Comparison of ENCODE assay signal across 1 cellular context in the genomic region with DNA sequence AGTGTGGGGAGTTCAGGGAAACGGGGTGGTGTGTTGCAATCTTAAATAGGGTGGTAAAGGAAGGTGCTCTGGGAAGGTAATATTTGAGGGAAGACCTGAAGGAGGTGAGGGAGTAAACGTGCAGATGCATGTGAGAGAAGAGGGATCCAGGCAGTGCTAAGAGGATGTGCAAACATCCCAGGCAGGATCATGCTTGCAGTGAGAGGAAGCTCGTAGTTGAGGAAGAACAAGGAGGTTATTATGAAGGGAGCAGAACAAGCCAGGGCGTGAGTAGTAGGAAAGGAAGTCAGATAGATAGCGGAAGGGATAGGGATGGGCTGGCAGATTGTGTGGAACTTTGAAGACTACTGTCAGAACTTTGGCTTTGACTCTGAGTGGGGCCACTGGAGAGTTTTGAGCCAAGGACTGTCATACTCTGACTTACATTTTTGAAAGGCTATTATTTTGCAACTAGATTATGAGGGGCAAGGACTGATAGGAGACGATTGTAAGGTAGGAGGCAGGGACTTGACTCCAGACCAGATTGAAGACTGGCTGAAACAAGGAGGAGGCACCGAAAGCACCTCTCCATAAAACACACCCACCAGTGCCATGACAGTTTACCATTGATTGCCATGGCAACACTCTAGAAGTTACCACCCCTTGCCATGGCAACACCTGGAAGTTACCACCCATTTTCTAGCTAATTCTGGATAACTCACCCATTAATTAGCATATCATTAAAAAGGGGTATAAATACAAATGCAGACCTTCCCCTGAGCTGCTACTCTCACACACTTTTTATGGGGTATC.
TF ChIP-seq lines count a peak whose summit lies in the region.

No MANE protein-coding gene starts in this region.

TF ChIP-seq in WTC11, 78 proteins besides CTCF, POLR2A, EP300 and RAD21 (continued from another document):
- no peak for TF ChIP-seq USF2 (CRISPR knock-in tag; IDR thresholded peaks at IDR 0.05)
- TF ChIP-seq FOXP1 (CRISPR knock-in tag; IDR thresholded peaks at IDR 0.05; ENCODE audit: borderline replicate concordance) = no peak
- no peak for TF ChIP-seq NR3C1 (CRISPR knock-in tag; conservative IDR thresholded peaks at IDR 0.05; ENCODE audit: low read depth)
- no peak for TF ChIP-seq CREM (CRISPR knock-in tag; IDR thresholded peaks at IDR 0.05)
- TF ChIP-seq, protein P1, sequence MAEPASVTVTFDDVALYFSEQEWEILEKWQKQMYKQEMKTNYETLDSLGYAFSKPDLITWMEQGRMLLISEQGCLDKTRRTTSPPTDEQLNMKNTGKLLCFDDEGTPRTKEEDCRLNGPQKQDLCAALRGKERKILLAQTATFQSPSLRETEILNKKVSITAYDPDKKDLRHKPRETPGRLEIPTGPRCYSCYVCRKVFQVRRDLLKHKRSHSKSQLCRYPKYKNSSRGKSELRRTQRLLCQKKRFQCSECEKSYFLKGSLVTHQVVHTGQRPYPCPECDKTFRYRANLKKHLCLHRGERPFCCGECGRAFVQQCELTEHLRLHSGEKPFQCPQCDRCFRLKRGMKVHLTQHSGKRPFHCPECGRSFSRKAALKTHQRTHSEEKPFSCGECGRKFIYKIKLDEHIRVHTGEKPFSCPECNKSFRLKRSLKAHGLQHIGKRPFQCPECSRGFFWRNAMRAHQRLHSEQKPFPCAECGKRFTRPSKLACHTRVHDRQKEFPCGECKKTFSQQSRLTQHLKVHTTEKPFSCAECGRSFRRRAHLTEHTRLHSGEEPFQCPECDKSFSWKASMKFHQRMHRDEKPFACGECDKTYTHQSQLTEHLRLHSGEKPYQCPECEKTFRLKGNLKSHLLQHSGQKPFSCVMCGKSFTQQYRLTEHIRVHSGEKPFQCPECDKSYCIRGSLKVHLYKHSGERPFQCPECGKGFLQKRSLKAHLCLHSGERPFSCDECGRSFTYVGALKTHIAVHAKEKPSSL (CRISPR knock-in tag; conservative IDR thresholded peaks at IDR 0.05) = no peak
- no peak for TF ChIP-seq SMAD3 (CRISPR knock-in tag; IDR thresholded peaks at IDR 0.05; ENCODE audit: borderline replicate concordance)
- no peak for TF ChIP-seq RELA (CRISPR knock-in tag; IDR thresholded peaks at IDR 0.05; ENCODE audit: borderline replicate concordance)
